1 cellular context compared by ENCODE assay signal in genomic region chr2:74486141-74486540, GRCh38.
A peak's percentile ranks its signal among the peaks of the same experiment; 100 is the strongest.
TF ChIP-seq lines count a peak whose summit lies in the region.

No MANE protein-coding gene starts in this region.

TF ChIP-seq in HepG2, 621 proteins besides CTCF, POLR2A, EP300 and RAD21 (continued from another document):
- TF ChIP-seq ARID5B (CRISPR knock-in tag; IDR thresholded peaks at IDR 0.05) (0 out of 2 replicates have a peak, but pooled peaks have one; percentile 12), PPARG (CRISPR knock-in tag; conservative IDR thresholded peaks at IDR 0.05) (peak; percentile 68), CEBPG (CRISPR knock-in tag; IDR thresholded peaks at IDR 0.05) (peak; percentile 74), TFE3 (CRISPR knock-in tag; IDR thresholded peaks at IDR 0.05) (0 out of 2 replicates have a peak, but pooled peaks have one; percentile 15), GATAD1 (CRISPR knock-in tag; IDR thresholded peaks at IDR 0.05) (no peak)
